In the genomic region with DNA sequence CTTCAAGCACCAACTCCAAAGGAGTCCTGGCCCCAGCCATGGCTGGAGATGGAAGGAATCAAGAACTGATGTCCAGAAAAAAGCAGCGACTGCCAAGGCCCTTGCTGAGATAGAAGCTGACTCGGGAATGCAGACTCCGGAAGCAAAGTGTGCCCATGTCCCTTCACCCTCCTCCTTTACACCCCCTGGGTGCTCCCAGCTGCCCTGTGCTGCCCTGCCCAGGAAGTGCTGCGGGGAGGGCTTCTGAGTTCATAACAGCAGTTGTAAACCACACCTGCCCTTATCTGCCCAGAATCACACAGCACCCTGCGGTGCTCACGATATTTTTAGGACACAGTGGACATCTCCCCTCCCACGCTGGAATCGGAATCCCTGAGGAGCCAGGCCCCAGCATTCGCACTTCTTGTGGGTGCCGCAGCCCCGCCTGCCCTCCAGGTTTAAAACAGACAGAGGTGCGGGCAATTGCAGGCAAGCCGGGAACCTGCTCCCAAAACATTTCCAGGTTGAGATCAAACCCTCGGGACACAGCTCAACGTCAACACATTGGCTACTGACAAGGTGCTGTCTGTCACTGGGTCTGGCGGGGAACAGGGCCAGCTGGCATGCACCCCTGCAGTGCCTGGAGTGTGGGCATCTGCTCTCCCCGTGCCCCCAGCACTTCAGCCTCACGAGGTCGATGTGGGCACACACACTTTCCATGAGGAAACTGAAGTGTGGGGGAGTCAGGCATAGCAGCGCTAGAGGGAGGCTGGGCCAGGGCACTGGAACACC, we compare ENCODE assay signal across 8 cellular contexts.
DNase-seq lines count a peak whose midpoint lies in the region; ATAC-seq and TF ChIP-seq lines count a peak whose summit lies in the region.
"Had no signal": no experiment of that assay in that cellular context is flagged by ENCODE, and none has a peak within 500 bp of the region (broad histone marks: within the 10 kb centered on the region; RNA-seq: fewer than 3 reads in every experiment).

No MANE protein-coding gene starts in this region.

- no peaks in the 10 kb centered on the region for H3K9me3 ChIP-seq in HEK293 (ENCODE audit: control insufficient read depth, insufficient read depth, low read depth, low read length)

- H3K27ac ChIP-seq in HEK293 (ENCODE audit: extremely low read depth, low read depth, low read length): no peak overlapping the region

- DNase-seq in NCI-H774 (lab: John Stamatoyannopoulos, UW) (peak; percentile 98), glomerular visceral epithelial cell (ENCODE audit: extremely low spot score) (peak; percentile 32), SIG-M5 (lab: John Stamatoyannopoulos, UW) (no peak)
- no peak for DNase-seq in stimulated activated naive B cell treated with anti-CD40 and anti-IgM and Interleukin-4, amounts not matched to agents 10 μg/mL and 1 μg/mL and 100 μg/mL, for 72 hours
- no peak for DNase-seq in effector CD4-positive, alpha-beta T cell
- DNase-seq: retina had no signal

- H3K27ac Mint-ChIP-seq in stimulated activated naive B cell treated with anti-CD40 and anti-IgM and Interleukin-4, amounts not matched to agents 10 μg/mL and 1 μg/mL and 100 μg/mL, for 72 hours: peak overlapping the region; percentile 2

- peaks cover 4 to 14% of the 10 kb centered on the region in 2 donors for H3K27me3 Mint-ChIP-seq in stimulated activated naive B cell treated with anti-CD40 and anti-IgM and Interleukin-4, amounts not matched to agents 10 μg/mL and 1 μg/mL and 100 μg/mL, for 72 hours

- no peaks in the 10 kb centered on the region for H3K4me1 ChIP-seq in HEK293 (ENCODE audit: control insufficient read depth, insufficient read depth, low read length)

- CTCF ChIA-PET in HEK293 (lab: Yijun Ruan, JAX): interaction anchor here (0.6 kb wide), 1 partner anchor 404 kb away, joined by 3 read pairs; no protein-coding TSS in a partner anchor

- H3K4me3 Mint-ChIP-seq in stimulated activated naive B cell treated with anti-CD40 and anti-IgM and Interleukin-4, amounts not matched to agents 10 μg/mL and 1 μg/mL and 100 μg/mL, for 72 hours: peak overlapping the region in 1 of 2 donors; percentile 70

- ATAC-seq in stimulated activated naive B cell treated with anti-CD40 and anti-IgM and Interleukin-4, amounts not matched to agents 10 μg/mL and 1 μg/mL and 100 μg/mL, for 72 hours (replicated peaks): peak; percentile 41 to 52
- ATAC-seq in HG03139 (IDR thresholded peaks at IDR 0.05; ENCODE audit: unreplicated experiment): no peak

- H3K36me3 ChIP-seq in HEK293 (ENCODE audit: control insufficient read depth in 2 of 2, insufficient read depth in 1 of 2, low read length in 2 of 2): no peaks in the 10 kb centered on the region

- TF ChIP-seq CTCF in HEK293 (tag by site-specific recombination; IDR thresholded peaks at IDR 0.05): no peak

- POLR2A ChIA-PET in HEK293 (lab: Yijun Ruan, JAX): interaction anchor here (1.5 kb wide), 1 partner anchor 191 kb away, joined by 4 read pairs; no protein-coding TSS in a partner anchor

- H3K4me1 Mint-ChIP-seq in stimulated activated naive B cell treated with anti-CD40 and anti-IgM and Interleukin-4, amounts not matched to agents 10 μg/mL and 1 μg/mL and 100 μg/mL, for 72 hours: peaks cover 26 to 62% of the 10 kb centered on the region in 2 donors

- no peaks in the 10 kb centered on the region for H3K9me3 Mint-ChIP-seq in stimulated activated naive B cell treated with anti-CD40 and anti-IgM and Interleukin-4, amounts not matched to agents 10 μg/mL and 1 μg/mL and 100 μg/mL, for 72 hours

- no peak overlapping the region for H3K4me3 ChIP-seq in HEK293 (ENCODE audit: low read depth, low read length)

- peaks cover 22 to 46% of the 10 kb centered on the region in 2 donors for H3K36me3 Mint-ChIP-seq in stimulated activated naive B cell treated with anti-CD40 and anti-IgM and Interleukin-4, amounts not matched to agents 10 μg/mL and 1 μg/mL and 100 μg/mL, for 72 hours

TF ChIP-seq in HEK293, 187 proteins besides CTCF, POLR2A, EP300 and RAD21:
- TF ChIP-seq SETDB1 (IDR thresholded peaks at IDR 0.05; ENCODE audit: insufficient read length, low read length) (no peak), ZIC2 (tag by site-specific recombination; IDR thresholded peaks at IDR 0.05) (peak; percentile 45; the same call in 1 of the 2 replicates), ZNF600 (tag by site-specific recombination; IDR thresholded peaks at IDR 0.05) (peak; percentile 79)

Comparison
In these comparisons a context has a peak if more than half of its experiments do, and no peak if none do; other contexts are left out.
1. DNase-seq: peak in NCI-H774 (single experiment) and glomerular visceral epithelial cell (single experiment); none in stimulated activated naive B cell treated with anti-CD40 and anti-IgM and Interleukin-4, amounts not matched to agents 10 μg/mL and 1 μg/mL and 100 μg/mL, for 72 hours (single experiment), SIG-M5 (single experiment) and effector CD4-positive, alpha-beta T cell (single experiment).